In the genomic region with DNA sequence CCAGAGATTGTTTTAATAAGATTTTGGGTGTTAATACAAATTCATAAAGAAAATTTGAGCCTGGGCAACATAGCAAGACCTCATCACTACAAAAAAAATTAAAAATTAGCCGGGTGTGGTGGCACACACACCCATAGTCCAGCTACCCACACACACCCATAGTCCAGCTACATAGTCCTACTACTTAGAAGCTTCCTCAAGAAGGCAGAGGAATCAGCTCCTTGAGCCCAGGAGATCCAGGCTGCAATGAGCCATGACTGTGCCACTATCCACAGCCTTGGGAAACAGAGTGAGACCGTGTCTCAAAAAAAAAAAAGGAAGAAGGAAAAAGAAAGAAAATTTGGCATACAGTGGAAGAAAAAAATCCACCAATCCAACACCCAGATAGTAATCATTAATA, we compare ENCODE assay signal across 18 cellular contexts. TPM values are rescaled to one million over a fixed set of nuclear protein-coding genes. Genes with fewer than 3 reads are reported as not detected.
DNase-seq lines count a peak whose midpoint lies in the region; ATAC-seq and TF ChIP-seq lines count a peak whose summit lies in the region.
"Had no signal": no experiment of that assay in that cellular context is flagged by ENCODE, and none has a peak within 500 bp of the region (broad histone marks: within the 10 kb centered on the region; RNA-seq: fewer than 3 reads in every experiment).

No MANE protein-coding gene starts in this region.

- H3K4me1 Mint-ChIP-seq in activated T-helper 17 cell treated with anti-CD3 and anti-CD28 coated beads, Interleukin-2, amount 50 U/mL, for 72 hours: peaks cover 24% of the 10 kb centered on the region
- H3K4me1 Mint-ChIP-seq in mesothelial cell of epicardium: peaks cover 25% of the 10 kb centered on the region
- peaks cover 39 to 65% (median 53%) of the 10 kb centered on the region in 3 donors for H3K4me1 Mint-ChIP-seq in CD8-positive, alpha-beta memory T cell

- H3K4me3 Mint-ChIP-seq in activated T-helper 17 cell treated with anti-CD3 and anti-CD28 coated beads, Interleukin-2, amount 50 U/mL, for 72 hours: no peak overlapping the region
- no peak overlapping the region for H3K4me3 Mint-ChIP-seq in mesothelial cell of epicardium
- no peak overlapping the region for H3K4me3 Mint-ChIP-seq in CD8-positive, alpha-beta memory T cell

- H3K27me3 ChIP-seq in upper lobe of right lung: no peaks in the 10 kb centered on the region
- H3K27me3 ChIP-seq in CD8-positive, alpha-beta memory T cell (ENCODE audit: insufficient read depth, low read length, poor library complexity, severe bottlenecking): no peaks in the 10 kb centered on the region
- H3K27me3 ChIP-seq: MG63, SJCRH30 had no signal

- ATAC-seq in left ventricle myocardium superior (peak; percentile 36), Right ventricle myocardium inferior (no peak), upper lobe of right lung (peak; percentile 31), HG02970 (IDR thresholded peaks at IDR 0.05; ENCODE audit: low FRiP score, unreplicated experiment) (no peak), HG02870 (IDR thresholded peaks at IDR 0.05; ENCODE audit: unreplicated experiment) (no peak)
- ATAC-seq in activated T-helper 17 cell treated with anti-CD3 and anti-CD28 coated beads, Interleukin-2, amount 50 U/mL, for 72 hours (replicated peaks): no peak

- intact Hi-C loops in left ventricle myocardium superior (cut with micrococcal nuclease) (no loop called here), Right ventricle myocardium inferior (cut with DNase I) (no loop called here), upper lobe of right lung (cut with DNase I) (no loop called here)

- no peaks in the 10 kb centered on the region for H3K36me3 ChIP-seq in upper lobe of right lung
- H3K36me3 ChIP-seq in CD8-positive, alpha-beta memory T cell (ENCODE audit: insufficient read depth, low read length): no peaks in the 10 kb centered on the region

- no peaks in the 10 kb centered on the region for H3K9me3 ChIP-seq in upper lobe of right lung
- no peaks in the 10 kb centered on the region for H3K9me3 ChIP-seq in CD8-positive, alpha-beta memory T cell (ENCODE audit: low read length)
- H3K9me3 ChIP-seq: MG63, SJCRH30 had no signal

- H3K4me3 ChIP-seq in upper lobe of right lung: no peak overlapping the region
- H3K4me3 ChIP-seq in CD8-positive, alpha-beta memory T cell (ENCODE audit: low read length): no peak overlapping the region
- H3K4me3 ChIP-seq: MG63, SJCRH30 had no signal

- POLR2A ChIA-PET in CD8-positive, alpha-beta memory T cell (lab: Charles Lee): no interaction called here

- H3K9me3 Mint-ChIP-seq in activated T-helper 17 cell treated with anti-CD3 and anti-CD28 coated beads, Interleukin-2, amount 50 U/mL, for 72 hours: no peaks in the 10 kb centered on the region
- no peaks in the 10 kb centered on the region for H3K9me3 Mint-ChIP-seq in mesothelial cell of epicardium
- H3K9me3 Mint-ChIP-seq in CD8-positive, alpha-beta memory T cell: no peaks in the 10 kb centered on the region

- H3K36me3 Mint-ChIP-seq in activated T-helper 17 cell treated with anti-CD3 and anti-CD28 coated beads, Interleukin-2, amount 50 U/mL, for 72 hours (ENCODE audit: low read depth): peaks cover 26% of the 10 kb centered on the region
- H3K36me3 Mint-ChIP-seq in mesothelial cell of epicardium: peaks cover 12% of the 10 kb centered on the region
- H3K36me3 Mint-ChIP-seq in CD8-positive, alpha-beta memory T cell: peaks cover 0 to 29% (median 9%) of the 10 kb centered on the region in 3 donors

- CTCF ChIA-PET in CD8-positive, alpha-beta memory T cell (lab: Charles Lee): interaction anchor here (1.4 kb wide), 1 partner anchor 93 kb away, joined by 3 read pairs; no protein-coding TSS in a partner anchor

- H3K27ac Mint-ChIP-seq in activated T-helper 17 cell treated with anti-CD3 and anti-CD28 coated beads, Interleukin-2, amount 50 U/mL, for 72 hours: peak overlapping the region; percentile 22
- H3K27ac Mint-ChIP-seq in mesothelial cell of epicardium: peak overlapping the region; percentile 53
- peak overlapping the region in 1 of 8 donors; percentile 67 for H3K27ac Mint-ChIP-seq in CD8-positive, alpha-beta memory T cell

- no peak for DNase-seq in left ventricle myocardium superior
- no peak for DNase-seq in Right ventricle myocardium inferior (ENCODE audit: missing footprints)
- no peak for DNase-seq in mesothelial cell of epicardium (ENCODE audit: low spot score in 2 of 2, unreplicated experiment in 2 of 2)
- DNase-seq in upper lobe of right lung: no peak
- no peak for DNase-seq in CD8-positive, alpha-beta memory T cell
- DNase-seq: COR-L47, DMS 273 treated with DMSO at 0.1 percent for 48 hours, Kasumi-1, MG63, NCI-H1417 treated with DMSO at 0.1 percent for 48 hours, NCI-H2107, NCI-H446 treated with DMSO at 0.1 percent for 48 hours, NCI-H526 treated with DMSO at 0.1 percent for 48 hours, SJCRH30 had no signal

- TF ChIP-seq CTCF in mesothelial cell of epicardium (IDR thresholded peaks at IDR 0.05; ENCODE audit: unreplicated experiment) (no peak), upper lobe of right lung (IDR thresholded peaks at IDR 0.05) (no peak)

- H3K27ac ChIP-seq in upper lobe of right lung: no peak overlapping the region
- no peak overlapping the region for H3K27ac ChIP-seq in CD8-positive, alpha-beta memory T cell (ENCODE audit: low read depth, low read length)
- H3K27ac ChIP-seq: C4-2B, SJCRH30 had no signal

- H3K27me3 Mint-ChIP-seq in activated T-helper 17 cell treated with anti-CD3 and anti-CD28 coated beads, Interleukin-2, amount 50 U/mL, for 72 hours: no peaks in the 10 kb centered on the region
- H3K27me3 Mint-ChIP-seq in mesothelial cell of epicardium (ENCODE audit: low read depth): no peaks in the 10 kb centered on the region
- no peaks in the 10 kb centered on the region for H3K27me3 Mint-ChIP-seq in CD8-positive, alpha-beta memory T cell

- H3K4me1 ChIP-seq in upper lobe of right lung: peaks cover 10% of the 10 kb centered on the region
- H3K4me1 ChIP-seq in CD8-positive, alpha-beta memory T cell (ENCODE audit: insufficient read depth, low read length): peaks cover 16% of the 10 kb centered on the region
- H3K4me1 ChIP-seq: SJCRH30 had no signal

RNA-seq across cellular contexts. Expression of gene SEC63, which starts 16.8 kb away (rescaled TPM):
- total RNA-seq in left ventricle myocardium superior (45.2 TPM), Right ventricle myocardium inferior (52.9 TPM), mesothelial cell of epicardium (154 to 158 TPM (median 154 TPM) in 3 replicates), upper lobe of right lung (118 TPM)
- 10 to 100 TPM; 72.6 to 88.0 TPM for total RNA-seq in activated T-helper 17 cell treated with anti-CD3 and anti-CD28 coated beads, Interleukin-2, amount 50 U/mL, for 72 hours
- 10 to 100 TPM; 75.0 to 85.1 TPM for total RNA-seq in CD8-positive, alpha-beta memory T cell
- 36.4 TPM for polyA plus RNA-seq in CD8-positive, alpha-beta memory T cell

Comparison
In these comparisons a context has a peak if more than half of its experiments do, and no peak if none do; other contexts are left out.
1. ATAC-seq: peak in left ventricle myocardium superior (single experiment) and upper lobe of right lung (single experiment); none in Right ventricle myocardium inferior (single experiment), activated T-helper 17 cell treated with anti-CD3 and anti-CD28 coated beads, Interleukin-2, amount 50 U/mL, for 72 hours (single experiment), HG02970 (single experiment) and HG02870 (single experiment).